ENCODE assay signal across 21 cellular contexts in the genomic region with DNA sequence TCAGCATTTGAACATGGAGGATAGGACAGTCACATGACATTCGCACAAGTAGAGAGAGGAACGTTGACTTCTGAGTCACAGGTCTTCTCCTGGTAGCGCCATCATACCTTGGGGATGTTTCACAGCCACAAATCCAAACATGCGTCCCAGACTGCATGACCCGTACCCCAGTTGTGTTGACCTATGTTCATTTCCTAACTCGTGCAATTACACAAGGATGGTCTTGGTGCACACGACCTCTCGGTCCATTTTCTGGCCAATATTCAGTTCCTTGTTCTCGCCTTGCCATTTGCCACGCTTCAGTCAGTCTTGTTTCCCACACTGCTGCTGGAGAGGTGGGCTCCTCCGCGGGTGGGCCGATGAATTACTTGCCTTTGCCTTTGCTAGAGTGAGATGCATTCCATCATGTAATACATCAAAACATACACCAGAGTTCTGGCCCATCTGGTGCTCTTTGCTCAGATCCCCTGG.
DNase-seq lines count a peak whose midpoint lies in the region; ATAC-seq, FAIRE-seq and TF ChIP-seq lines count a peak whose summit lies in the region.
"Had no signal": no experiment of that assay in that cellular context is flagged by ENCODE, and none has a peak within 500 bp of the region (broad histone marks: within the 10 kb centered on the region; RNA-seq: fewer than 3 reads in every experiment).

No MANE protein-coding gene starts in this region.

- H3K9me3 ChIP-seq in astrocyte (ENCODE audit: insufficient read depth, low read depth, low read length) (no peaks in the 10 kb centered on the region), gastrocnemius medialis (no peaks in the 10 kb centered on the region)
- H3K9me3 ChIP-seq: lower lobe of right lung had no signal

- H4K20me1 ChIP-seq in astrocyte (ENCODE audit: insufficient read depth, low read length): no peaks in the 10 kb centered on the region

- TF ChIP-seq POLR2A in gastrocnemius medialis (IDR thresholded peaks at IDR 0.05): no peak

- peaks cover 30% of the 10 kb centered on the region for H3K79me2 ChIP-seq in astrocyte (ENCODE audit: insufficient read depth, low read length)

- H3K27ac ChIP-seq in astrocyte (ENCODE audit: low read depth, low read length) (peak overlapping the region; percentile 98), gastrocnemius medialis (peak overlapping the region; percentile 68 to 77 (median 72))
- H3K27ac ChIP-seq: lower lobe of right lung, SJCRH30 had no signal

- no peaks in the 10 kb centered on the region for H3K27me3 Mint-ChIP-seq in astrocyte (ENCODE audit: low read depth, unreplicated experiment)

- H3K9ac ChIP-seq in astrocyte (ENCODE audit: low read length): peak overlapping the region; percentile 83

- peaks cover 59% of the 10 kb centered on the region for H3K36me3 Mint-ChIP-seq in astrocyte (ENCODE audit: low read depth, unreplicated experiment)
- H3K36me3 Mint-ChIP-seq: CD8-positive, alpha-beta memory T cell; natural killer cell treated with Interleukin-12 subunit alpha and Interleukin-12 subunit beta and Interleukin-15 and Interleukin-18, amount 100 ng/mL, for 72 hours had no signal

- H3K4me1 Mint-ChIP-seq in astrocyte (ENCODE audit: low read depth, unreplicated experiment): peaks cover 89% of the 10 kb centered on the region
- H3K4me1 Mint-ChIP-seq: activated naive CD8-positive, alpha-beta T cell treated with anti-CD3 and anti-CD28 coated beads, Interleukin-2, amount 50 U/mL, for 24 hours; activated T-helper 17 cell treated with anti-CD3 and anti-CD28 coated beads, Interleukin-2, amount 50 U/mL, for 72 hours; CD8-positive, alpha-beta memory T cell; stimulated activated naive CD8-positive, alpha-beta T cell treated with anti-CD3 and anti-CD28 coated beads, Interleukin-15, amount 100 ng/mL, for 72 hours had no signal

- peak; percentile 80 for FAIRE-seq in astrocyte (lab: Jason Lieb, UNC)
- FAIRE-seq in GM19239 (lab: Jason Lieb, UNC): no peak
- FAIRE-seq: endometrium, HepG2 had no signal

- H3K4me3 ChIP-seq in astrocyte (ENCODE audit: insufficient read depth, low read depth, low read length) (no peak overlapping the region), fibroblast of pulmonary artery (replicated peaks; ENCODE audit: low read depth, low read length) (no peak overlapping the region), gastrocnemius medialis (no peak overlapping the region)
- H3K4me3 ChIP-seq: lower lobe of right lung, SJCRH30 had no signal

- H3K36me3 ChIP-seq in astrocyte (ENCODE audit: insufficient read depth, low read length) (peaks cover 4% of the 10 kb centered on the region), gastrocnemius medialis (no peaks in the 10 kb centered on the region)
- H3K36me3 ChIP-seq: lower lobe of right lung had no signal

- intact Hi-C loops in gastrocnemius medialis (cut with DNase I; ENCODE audit: low total_unique reads): loop anchor here (10.0 kb wide), 1 partner anchor 50 kb away; no protein-coding TSS in a partner anchor

- H3K4me2 ChIP-seq in astrocyte (ENCODE audit: low read length): peak overlapping the region; percentile 4

- H3K4me1 ChIP-seq in astrocyte (ENCODE audit: insufficient read depth, low read length): peaks cover 87% of the 10 kb centered on the region
- H3K4me1 ChIP-seq in gastrocnemius medialis: peaks cover 7 to 39% of the 10 kb centered on the region in 2 donors

- ATAC-seq in gastrocnemius medialis (no peak), GM21526 (IDR thresholded peaks at IDR 0.05; ENCODE audit: low FRiP score, unreplicated experiment) (no peak)
- ATAC-seq: activated naive CD8-positive, alpha-beta T cell treated with anti-CD3 and anti-CD28 coated beads, Interleukin-2, amount 50 U/mL, for 24 hours; activated T-helper 17 cell treated with anti-CD3 and anti-CD28 coated beads, Interleukin-2, amount 50 U/mL, for 72 hours; HepG2; lower lobe of right lung; stimulated activated naive CD8-positive, alpha-beta T cell treated with anti-CD3 and anti-CD28 coated beads, Interleukin-15, amount 100 ng/mL, for 72 hours had no signal

- H3K27me3 ChIP-seq in astrocyte (ENCODE audit: insufficient read depth, low read length) (no peaks in the 10 kb centered on the region), gastrocnemius medialis (peaks cover 0 to 12% (median 0%) of the 10 kb centered on the region in 3 donors)
- H3K27me3 ChIP-seq: SJCRH30 had no signal

- no peak for TF ChIP-seq CTCF in astrocyte (IDR thresholded peaks at IDR 0.05; ENCODE audit: insufficient read depth, low read depth, low read length)
- TF ChIP-seq CTCF in fibroblast of pulmonary artery (IDR thresholded peaks at IDR 0.05; ENCODE audit: low read length, missing control alignments): no peak
- TF ChIP-seq CTCF in gastrocnemius medialis (IDR thresholded peaks at IDR 0.05 in 4 of 5, conservative IDR thresholded peaks at IDR 0.05 in 1 of 5): no peak

- H3K4me3 Mint-ChIP-seq in astrocyte (ENCODE audit: unreplicated experiment): peak overlapping the region; percentile 15
- H3K4me3 Mint-ChIP-seq: activated naive CD8-positive, alpha-beta T cell treated with anti-CD3 and anti-CD28 coated beads, Interleukin-2, amount 50 U/mL, for 24 hours; activated T-helper 17 cell treated with anti-CD3 and anti-CD28 coated beads, Interleukin-2, amount 50 U/mL, for 72 hours; CD8-positive, alpha-beta memory T cell; natural killer cell treated with Interleukin-12 subunit alpha and Interleukin-12 subunit beta and Interleukin-15 and Interleukin-18, amount 100 ng/mL, for 72 hours; stimulated activated naive CD8-positive, alpha-beta T cell treated with anti-CD3 and anti-CD28 coated beads, Interleukin-15, amount 100 ng/mL, for 72 hours had no signal

- no peak overlapping the region for H2AFZ ChIP-seq in astrocyte (ENCODE audit: low read depth, low read length)

- H3K9me3 Mint-ChIP-seq in astrocyte (ENCODE audit: unreplicated experiment): peaks cover 7% of the 10 kb centered on the region
- H3K9me3 Mint-ChIP-seq: activated naive CD8-positive, alpha-beta T cell treated with anti-CD3 and anti-CD28 coated beads, Interleukin-2, amount 50 U/mL, for 24 hours; activated T-helper 17 cell treated with anti-CD3 and anti-CD28 coated beads, Interleukin-2, amount 50 U/mL, for 72 hours; CD8-positive, alpha-beta memory T cell; natural killer cell treated with Interleukin-12 subunit alpha and Interleukin-12 subunit beta and Interleukin-15 and Interleukin-18, amount 100 ng/mL, for 72 hours; stimulated activated naive CD8-positive, alpha-beta T cell treated with anti-CD3 and anti-CD28 coated beads, Interleukin-15, amount 100 ng/mL, for 72 hours had no signal

- H3K27ac Mint-ChIP-seq in astrocyte (ENCODE audit: unreplicated experiment): peak overlapping the region; percentile 96
- H3K27ac Mint-ChIP-seq: activated naive CD8-positive, alpha-beta T cell treated with anti-CD3 and anti-CD28 coated beads, Interleukin-2, amount 50 U/mL, for 24 hours; activated T-helper 17 cell treated with anti-CD3 and anti-CD28 coated beads, Interleukin-2, amount 50 U/mL, for 72 hours; CD8-positive, alpha-beta memory T cell; natural killer cell treated with Interleukin-12 subunit alpha and Interleukin-12 subunit beta and Interleukin-15 and Interleukin-18, amount 100 ng/mL, for 72 hours; stimulated activated naive CD8-positive, alpha-beta T cell treated with anti-CD3 and anti-CD28 coated beads, Interleukin-15, amount 100 ng/mL, for 72 hours had no signal

- in situ Hi-C loops in gastrocnemius medialis (cut with MboI; ENCODE audit: low sequenced_read_pairs in 4 of 4): no loop called here

- peak; percentile 71 for DNase-seq in EL
- peak; percentile 80 for DNase-seq in astrocyte (ENCODE audit: low read depth)
- DNase-seq in fibroblast of pulmonary artery (ENCODE audit: low read depth): peak; percentile 50
- no peak for DNase-seq in gastrocnemius medialis
- no peak for DNase-seq in NAMALWA (ENCODE audit: low spot score)
- no peak for DNase-seq in GM19239 (ENCODE audit: insufficient read length, low spot score)
- DNase-seq in cerebellum (ENCODE audit: low spot score): no peak
- DNase-seq: activated CD4-positive, alpha-beta T cell treated with anti-CD3 and anti-CD28 coated beads for 1 hour; activated naive CD8-positive, alpha-beta T cell treated with anti-CD3 and anti-CD28 coated beads, Interleukin-2, amount 50 U/mL, for 24 hours; CD8-positive, alpha-beta memory T cell; lower lobe of right lung; MV-4-11; NCI-H2081; NCI-H524; SJCRH30; stimulated activated naive CD8-positive, alpha-beta T cell treated with anti-CD3 and anti-CD28 coated beads, Interleukin-15, amount 100 ng/mL, for 72 hours had no signal

Comparison
In these comparisons a context has a peak if more than half of its experiments do, and no peak if none do; other contexts are left out.
1. DNase-seq: peak in EL (single experiment), astrocyte (single experiment) and fibroblast of pulmonary artery (single experiment); none in gastrocnemius medialis (0 of 2), NAMALWA (single experiment), GM19239 (single experiment) and cerebellum (single experiment).